Comparison of ENCODE assay signal across 17 cellular contexts in genomic region chr11:69369210-69369609, GRCh38.
A peak's percentile ranks its signal among the peaks of the same experiment; 100 is the strongest.
DNase-seq lines count a peak whose midpoint lies in the region; ATAC-seq and TF ChIP-seq lines count a peak whose summit lies in the region.
"Had no signal": no experiment of that assay in that cellular context is flagged by ENCODE, and none has a peak within 500 bp of the region (broad histone marks: within the 10 kb centered on the region; RNA-seq: fewer than 3 reads in every experiment).

No MANE protein-coding gene starts in this region.

- H3K9me3 ChIP-seq in HEK293 (ENCODE audit: control insufficient read depth, insufficient read depth, low read depth, low read length): no peaks in the 10 kb centered on the region

- H3K4me1 Mint-ChIP-seq in activated CD4-positive, alpha-beta memory T cell treated with anti-CD3 and anti-CD28 coated beads for 36 hours (ENCODE audit: low read depth): no peaks in the 10 kb centered on the region
- no peaks in the 10 kb centered on the region for H3K4me1 Mint-ChIP-seq in activated CD4-positive, alpha-beta memory T cell treated with anti-CD3 and anti-CD28 coated beads, Interleukin-2, amount 10 ng/mL, durations not matched to agents 7 days and 5 days
- H3K4me1 Mint-ChIP-seq: CD14-positive monocyte; CD4-positive, alpha-beta memory T cell had no signal

- no peak overlapping the region for H3K4me3 ChIP-seq in HEK293 (ENCODE audit: low read depth, low read length)
- H3K4me3 ChIP-seq: BLaER1, K562 had no signal

- ATAC-seq in omental fat pad (ENCODE audit: low FRiP score): no peak
- ATAC-seq: K562 had no signal

- H3K4me1 ChIP-seq in HEK293 (ENCODE audit: control insufficient read depth, insufficient read depth, low read length): no peaks in the 10 kb centered on the region

- peak; percentile 4 for DNase-seq in activated CD4-positive, alpha-beta memory T cell treated with anti-CD3 and anti-CD28 coated beads for 36 hours
- no peak for DNase-seq in activated CD4-positive, alpha-beta memory T cell treated with anti-CD3 and anti-CD28 coated beads, Interleukin-2, amount 10 ng/mL, durations not matched to agents 7 days and 5 days
- peak; percentile 22 for DNase-seq in amniotic epithelial cell (ENCODE audit: low read depth)
- DNase-seq in NCI-H748 treated with DMSO at 0.1 percent for 48 hours (lab: John Stamatoyannopoulos, UW): no peak
- DNase-seq in omental fat pad (ENCODE audit: low spot score): no peak
- DNase-seq in NCI-H146 treated with DMSO at 0.1 percent for 48 hours (lab: John Stamatoyannopoulos, UW; ENCODE audit: unreplicated experiment): no peak
- DNase-seq: CD4-positive, alpha-beta memory T cell; DMS79 treated with DMSO at 0.1 percent for 48 hours; GF-D8; GOT3; H7 had no signal

- H3K27me3 Mint-ChIP-seq in activated CD4-positive, alpha-beta memory T cell treated with anti-CD3 and anti-CD28 coated beads for 36 hours: no peaks in the 10 kb centered on the region
- peaks cover 2% of the 10 kb centered on the region for H3K27me3 Mint-ChIP-seq in activated CD4-positive, alpha-beta memory T cell treated with anti-CD3 and anti-CD28 coated beads, Interleukin-2, amount 10 ng/mL, durations not matched to agents 7 days and 5 days

- H3K27ac Mint-ChIP-seq in activated CD4-positive, alpha-beta memory T cell treated with anti-CD3 and anti-CD28 coated beads for 36 hours: no peak overlapping the region
- no peak overlapping the region for H3K27ac Mint-ChIP-seq in activated CD4-positive, alpha-beta memory T cell treated with anti-CD3 and anti-CD28 coated beads, Interleukin-2, amount 10 ng/mL, durations not matched to agents 7 days and 5 days

- intact Hi-C loops in activated CD4-positive, alpha-beta memory T cell treated with anti-CD3 and anti-CD28 coated beads for 36 hours (cut with micrococcal nuclease): no loop called here

- POLR2A ChIA-PET in activated CD4-positive, alpha-beta memory T cell treated with anti-CD3 and anti-CD28 coated beads for 36 hours (lab: Charles Lee): no interaction called here
- POLR2A ChIA-PET in activated CD4-positive, alpha-beta memory T cell treated with anti-CD3 and anti-CD28 coated beads, Interleukin-2, amount 10 ng/mL, durations not matched to agents 7 days and 5 days (lab: Charles Lee): no interaction called here
- POLR2A ChIA-PET in HEK293 (lab: Yijun Ruan, JAX): interaction anchor here (0.6 kb wide), 1 partner anchor 41 kb away, joined by 5 read pairs; no protein-coding TSS in a partner anchor

- no peak for TF ChIP-seq CTCF in HEK293 (tag by site-specific recombination; IDR thresholded peaks at IDR 0.05)
- TF ChIP-seq CTCF in omental fat pad (IDR thresholded peaks at IDR 0.05): no peak

- no peaks in the 10 kb centered on the region for H3K36me3 ChIP-seq in HEK293 (ENCODE audit: control insufficient read depth in 2 of 2, insufficient read depth in 1 of 2, low read length in 2 of 2)
- H3K36me3 ChIP-seq: BLaER1 had no signal

- H3K36me3 Mint-ChIP-seq in activated CD4-positive, alpha-beta memory T cell treated with anti-CD3 and anti-CD28 coated beads for 36 hours: no peaks in the 10 kb centered on the region
- no peaks in the 10 kb centered on the region for H3K36me3 Mint-ChIP-seq in activated CD4-positive, alpha-beta memory T cell treated with anti-CD3 and anti-CD28 coated beads, Interleukin-2, amount 10 ng/mL, durations not matched to agents 7 days and 5 days (ENCODE audit: low read depth)
- H3K36me3 Mint-ChIP-seq: CD14-positive monocyte; CD4-positive, alpha-beta memory T cell had no signal

- no peak overlapping the region for H3K27ac ChIP-seq in HEK293 (ENCODE audit: extremely low read depth, low read depth, low read length)
- H3K27ac ChIP-seq: 22Rv1, BLaER1, HL-60 had no signal

- CTCF ChIA-PET in activated CD4-positive, alpha-beta memory T cell treated with anti-CD3 and anti-CD28 coated beads for 36 hours (lab: Charles Lee): no interaction called here
- CTCF ChIA-PET in activated CD4-positive, alpha-beta memory T cell treated with anti-CD3 and anti-CD28 coated beads, Interleukin-2, amount 10 ng/mL, durations not matched to agents 7 days and 5 days (lab: Charles Lee): no interaction called here
- CTCF ChIA-PET in HEK293 (lab: Yijun Ruan, JAX): no interaction called here

- H3K9me3 Mint-ChIP-seq in activated CD4-positive, alpha-beta memory T cell treated with anti-CD3 and anti-CD28 coated beads for 36 hours: peaks cover 2% of the 10 kb centered on the region
- H3K9me3 Mint-ChIP-seq in activated CD4-positive, alpha-beta memory T cell treated with anti-CD3 and anti-CD28 coated beads, Interleukin-2, amount 10 ng/mL, durations not matched to agents 7 days and 5 days: no peaks in the 10 kb centered on the region
- H3K9me3 Mint-ChIP-seq: CD4-positive, alpha-beta memory T cell had no signal

- H3K4me3 Mint-ChIP-seq in activated CD4-positive, alpha-beta memory T cell treated with anti-CD3 and anti-CD28 coated beads for 36 hours: no peak overlapping the region
- H3K4me3 Mint-ChIP-seq in activated CD4-positive, alpha-beta memory T cell treated with anti-CD3 and anti-CD28 coated beads, Interleukin-2, amount 10 ng/mL, durations not matched to agents 7 days and 5 days: no peak overlapping the region
- H3K4me3 Mint-ChIP-seq: CD14-positive monocyte; CD4-positive, alpha-beta memory T cell had no signal

TF ChIP-seq in HEK293, 187 proteins besides CTCF, POLR2A, EP300 and RAD21:
- TF ChIP-seq ZEB2 (tag by site-specific recombination; IDR thresholded peaks at IDR 0.05) (no peak), ATF2 (tag by site-specific recombination; IDR thresholded peaks at IDR 0.05; ENCODE audit: low read depth) (no peak), ZNF621 (tag by site-specific recombination; IDR thresholded peaks at IDR 0.05) (no peak), ZFP3 (tag by site-specific recombination; IDR thresholded peaks at IDR 0.05; ENCODE audit: low read depth) (no peak), GLIS2 (tag by site-specific recombination; IDR thresholded peaks at IDR 0.05) (no peak), GLI4 (tag by site-specific recombination; IDR thresholded peaks at IDR 0.05) (no peak), ZNF529 (tag by site-specific recombination; IDR thresholded peaks at IDR 0.05; ENCODE audit: insufficient replicate concordance) (no peak), KLF10 (tag by site-specific recombination; IDR thresholded peaks at IDR 0.05) (no peak), WT1 (tag by site-specific recombination; IDR thresholded peaks at IDR 0.05) (no peak), ZNF324 (tag by site-specific recombination; IDR thresholded peaks at IDR 0.05) (no peak), GLI2 (tag by site-specific recombination; IDR thresholded peaks at IDR 0.05; ENCODE audit: borderline replicate concordance, low read depth) (no peak), ZNF140 (tag by site-specific recombination; IDR thresholded peaks at IDR 0.05) (peak; percentile 99), SETDB1 (IDR thresholded peaks at IDR 0.05; ENCODE audit: insufficient read length, low read length) (peak; percentile 66), ZNF561 (tag by site-specific recombination; IDR thresholded peaks at IDR 0.05; ENCODE audit: borderline replicate concordance) (no peak), ZNF394 (tag by site-specific recombination; IDR thresholded peaks at IDR 0.05; ENCODE audit: borderline replicate concordance) (no peak), ZNF350 (tag by site-specific recombination; IDR thresholded peaks at IDR 0.05) (no peak), ZNF660 (tag by site-specific recombination; IDR thresholded peaks at IDR 0.05) (no peak)

Comparison
In these comparisons a context has a peak if more than half of its experiments do, and no peak if none do; other contexts are left out.
1. DNase-seq: peak in activated CD4-positive, alpha-beta memory T cell treated with anti-CD3 and anti-CD28 coated beads for 36 hours (single experiment) and amniotic epithelial cell (single experiment); none in activated CD4-positive, alpha-beta memory T cell treated with anti-CD3 and anti-CD28 coated beads, Interleukin-2, amount 10 ng/mL, durations not matched to agents 7 days and 5 days (single experiment), NCI-H748 treated with DMSO at 0.1 percent for 48 hours (single experiment), omental fat pad (single experiment) and NCI-H146 treated with DMSO at 0.1 percent for 48 hours (single experiment).